In genomic region chr2:239942871-239943311, GRCh38 we compare ENCODE assay signal across 17 cellular contexts.
"Had no signal": no experiment of that assay in that cellular context is flagged by ENCODE, and none has a peak within 500 bp of the region (broad histone marks: within the 10 kb centered on the region; RNA-seq: fewer than 3 reads in every experiment).

No MANE protein-coding gene starts in this region.

- H3K27ac Mint-ChIP-seq: activated CD4-positive, alpha-beta memory T cell treated with anti-CD3 and anti-CD28 coated beads for 36 hours; activated naive CD4-positive, alpha-beta T cell treated with anti-CD3 and anti-CD28 coated beads, Interleukin-2, amount 50 U/mL, for 24 hours; activated T-cell treated with anti-CD3 and anti-CD28 coated beads, Interleukin-2, amount 50 U/mL, for 72 hours had no signal

- H3K36me3 ChIP-seq: brain microvascular endothelial cell, pancreas had no signal

- H3K9me3 Mint-ChIP-seq: activated CD4-positive, alpha-beta memory T cell treated with anti-CD3 and anti-CD28 coated beads for 36 hours; activated naive CD4-positive, alpha-beta T cell treated with anti-CD3 and anti-CD28 coated beads, Interleukin-2, amount 50 U/mL, for 24 hours; activated T-cell treated with anti-CD3 and anti-CD28 coated beads, Interleukin-2, amount 50 U/mL, for 72 hours; immature natural killer cell; neural crest cell had no signal

- H3K4me3 ChIP-seq: dorsolateral prefrontal cortex, pancreas had no signal

- H3K27me3 ChIP-seq: brain microvascular endothelial cell, dorsolateral prefrontal cortex, pancreas had no signal

- H3K27ac ChIP-seq: brain microvascular endothelial cell, dorsolateral prefrontal cortex, pancreas had no signal

- H3K4me1 ChIP-seq: pancreas had no signal

- H3K27me3 Mint-ChIP-seq: activated CD4-positive, alpha-beta memory T cell treated with anti-CD3 and anti-CD28 coated beads for 36 hours; activated naive CD4-positive, alpha-beta T cell treated with anti-CD3 and anti-CD28 coated beads, Interleukin-2, amount 50 U/mL, for 24 hours had no signal

- DNase-seq: activated CD4-positive, alpha-beta memory T cell treated with anti-CD3 and anti-CD28 coated beads for 36 hours; activated CD4-positive, alpha-beta T cell treated with anti-CD3 and anti-CD28 coated beads for 1 hour; activated T-cell treated with anti-CD3 and anti-CD28 coated beads, Interleukin-2, amount 50 U/mL, for 72 hours; amygdala; immature natural killer cell; retina; SHP77; stimulated activated CD4-positive, alpha-beta T cell treated with anti-CD3 and anti-CD28 coated beads, Interleukin-1b, Interleukin-23, amount 100 ng/mL, for 48 hours; stimulated activated naive CD4-positive, alpha-beta T cell; substantia nigra; T-helper 2 cell; trophoblast cell had no signal

- ATAC-seq: activated T-cell treated with anti-CD3 and anti-CD28 coated beads, Interleukin-2, amount 50 U/mL, for 72 hours; pancreas had no signal

- H3K36me3 Mint-ChIP-seq: activated CD4-positive, alpha-beta memory T cell treated with anti-CD3 and anti-CD28 coated beads for 36 hours; activated naive CD4-positive, alpha-beta T cell treated with anti-CD3 and anti-CD28 coated beads, Interleukin-2, amount 50 U/mL, for 24 hours; immature natural killer cell had no signal

- H3K4me3 Mint-ChIP-seq: activated CD4-positive, alpha-beta memory T cell treated with anti-CD3 and anti-CD28 coated beads for 36 hours; activated naive CD4-positive, alpha-beta T cell treated with anti-CD3 and anti-CD28 coated beads, Interleukin-2, amount 50 U/mL, for 24 hours; activated T-cell treated with anti-CD3 and anti-CD28 coated beads, Interleukin-2, amount 50 U/mL, for 72 hours; immature natural killer cell; neural crest cell had no signal

- H3K9me3 ChIP-seq: pancreas had no signal
